ENCODE assay signal across 1 cellular context in genomic region chr9:128127990-128128835, GRCh38.
A peak's percentile ranks its signal among the peaks of the same experiment; 100 is the strongest.
TF ChIP-seq lines count a peak whose summit lies in the region.

No MANE protein-coding gene starts in this region.

TF ChIP-seq in K562, 482 proteins besides CTCF, POLR2A, EP300 and RAD21 (continued from another document and continues in another):
- TF ChIP-seq, protein P1, sequence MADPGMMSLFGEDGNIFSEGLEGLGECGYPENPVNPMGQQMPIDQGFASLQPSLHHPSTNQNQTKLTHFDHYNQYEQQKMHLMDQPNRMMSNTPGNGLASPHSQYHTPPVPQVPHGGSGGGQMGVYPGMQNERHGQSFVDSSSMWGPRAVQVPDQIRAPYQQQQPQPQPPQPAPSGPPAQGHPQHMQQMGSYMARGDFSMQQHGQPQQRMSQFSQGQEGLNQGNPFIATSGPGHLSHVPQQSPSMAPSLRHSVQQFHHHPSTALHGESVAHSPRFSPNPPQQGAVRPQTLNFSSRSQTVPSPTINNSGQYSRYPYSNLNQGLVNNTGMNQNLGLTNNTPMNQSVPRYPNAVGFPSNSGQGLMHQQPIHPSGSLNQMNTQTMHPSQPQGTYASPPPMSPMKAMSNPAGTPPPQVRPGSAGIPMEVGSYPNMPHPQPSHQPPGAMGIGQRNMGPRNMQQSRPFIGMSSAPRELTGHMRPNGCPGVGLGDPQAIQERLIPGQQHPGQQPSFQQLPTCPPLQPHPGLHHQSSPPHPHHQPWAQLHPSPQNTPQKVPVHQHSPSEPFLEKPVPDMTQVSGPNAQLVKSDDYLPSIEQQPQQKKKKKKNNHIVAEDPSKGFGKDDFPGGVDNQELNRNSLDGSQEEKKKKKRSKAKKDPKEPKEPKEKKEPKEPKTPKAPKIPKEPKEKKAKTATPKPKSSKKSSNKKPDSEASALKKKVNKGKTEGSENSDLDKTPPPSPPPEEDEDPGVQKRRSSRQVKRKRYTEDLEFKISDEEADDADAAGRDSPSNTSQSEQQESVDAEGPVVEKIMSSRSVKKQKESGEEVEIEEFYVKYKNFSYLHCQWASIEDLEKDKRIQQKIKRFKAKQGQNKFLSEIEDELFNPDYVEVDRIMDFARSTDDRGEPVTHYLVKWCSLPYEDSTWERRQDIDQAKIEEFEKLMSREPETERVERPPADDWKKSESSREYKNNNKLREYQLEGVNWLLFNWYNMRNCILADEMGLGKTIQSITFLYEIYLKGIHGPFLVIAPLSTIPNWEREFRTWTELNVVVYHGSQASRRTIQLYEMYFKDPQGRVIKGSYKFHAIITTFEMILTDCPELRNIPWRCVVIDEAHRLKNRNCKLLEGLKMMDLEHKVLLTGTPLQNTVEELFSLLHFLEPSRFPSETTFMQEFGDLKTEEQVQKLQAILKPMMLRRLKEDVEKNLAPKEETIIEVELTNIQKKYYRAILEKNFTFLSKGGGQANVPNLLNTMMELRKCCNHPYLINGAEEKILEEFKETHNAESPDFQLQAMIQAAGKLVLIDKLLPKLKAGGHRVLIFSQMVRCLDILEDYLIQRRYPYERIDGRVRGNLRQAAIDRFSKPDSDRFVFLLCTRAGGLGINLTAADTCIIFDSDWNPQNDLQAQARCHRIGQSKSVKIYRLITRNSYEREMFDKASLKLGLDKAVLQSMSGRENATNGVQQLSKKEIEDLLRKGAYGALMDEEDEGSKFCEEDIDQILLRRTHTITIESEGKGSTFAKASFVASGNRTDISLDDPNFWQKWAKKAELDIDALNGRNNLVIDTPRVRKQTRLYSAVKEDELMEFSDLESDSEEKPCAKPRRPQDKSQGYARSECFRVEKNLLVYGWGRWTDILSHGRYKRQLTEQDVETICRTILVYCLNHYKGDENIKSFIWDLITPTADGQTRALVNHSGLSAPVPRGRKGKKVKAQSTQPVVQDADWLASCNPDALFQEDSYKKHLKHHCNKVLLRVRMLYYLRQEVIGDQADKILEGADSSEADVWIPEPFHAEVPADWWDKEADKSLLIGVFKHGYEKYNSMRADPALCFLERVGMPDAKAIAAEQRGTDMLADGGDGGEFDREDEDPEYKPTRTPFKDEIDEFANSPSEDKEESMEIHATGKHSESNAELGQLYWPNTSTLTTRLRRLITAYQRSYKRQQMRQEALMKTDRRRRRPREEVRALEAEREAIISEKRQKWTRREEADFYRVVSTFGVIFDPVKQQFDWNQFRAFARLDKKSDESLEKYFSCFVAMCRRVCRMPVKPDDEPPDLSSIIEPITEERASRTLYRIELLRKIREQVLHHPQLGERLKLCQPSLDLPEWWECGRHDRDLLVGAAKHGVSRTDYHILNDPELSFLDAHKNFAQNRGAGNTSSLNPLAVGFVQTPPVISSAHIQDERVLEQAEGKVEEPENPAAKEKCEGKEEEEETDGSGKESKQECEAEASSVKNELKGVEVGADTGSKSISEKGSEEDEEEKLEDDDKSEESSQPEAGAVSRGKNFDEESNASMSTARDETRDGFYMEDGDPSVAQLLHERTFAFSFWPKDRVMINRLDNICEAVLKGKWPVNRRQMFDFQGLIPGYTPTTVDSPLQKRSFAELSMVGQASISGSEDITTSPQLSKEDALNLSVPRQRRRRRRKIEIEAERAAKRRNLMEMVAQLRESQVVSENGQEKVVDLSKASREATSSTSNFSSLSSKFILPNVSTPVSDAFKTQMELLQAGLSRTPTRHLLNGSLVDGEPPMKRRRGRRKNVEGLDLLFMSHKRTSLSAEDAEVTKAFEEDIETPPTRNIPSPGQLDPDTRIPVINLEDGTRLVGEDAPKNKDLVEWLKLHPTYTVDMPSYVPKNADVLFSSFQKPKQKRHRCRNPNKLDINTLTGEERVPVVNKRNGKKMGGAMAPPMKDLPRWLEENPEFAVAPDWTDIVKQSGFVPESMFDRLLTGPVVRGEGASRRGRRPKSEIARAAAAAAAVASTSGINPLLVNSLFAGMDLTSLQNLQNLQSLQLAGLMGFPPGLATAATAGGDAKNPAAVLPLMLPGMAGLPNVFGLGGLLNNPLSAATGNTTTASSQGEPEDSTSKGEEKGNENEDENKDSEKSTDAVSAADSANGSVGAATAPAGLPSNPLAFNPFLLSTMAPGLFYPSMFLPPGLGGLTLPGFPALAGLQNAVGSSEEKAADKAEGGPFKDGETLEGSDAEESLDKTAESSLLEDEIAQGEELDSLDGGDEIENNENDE (IDR thresholded peaks at IDR 0.05; ENCODE audit: low read depth, low read length) = no peak
- TF ChIP-seq HNRNPUL1 (IDR thresholded peaks at IDR 0.05; ENCODE audit: low read length) = no peak
- TF ChIP-seq MTA2 (IDR thresholded peaks at IDR 0.05; ENCODE audit: low read depth) = no peak
- no peak for TF ChIP-seq ZKSCAN8 (CRISPR knock-in tag; IDR thresholded peaks at IDR 0.05)
- TF ChIP-seq, protein P2, sequence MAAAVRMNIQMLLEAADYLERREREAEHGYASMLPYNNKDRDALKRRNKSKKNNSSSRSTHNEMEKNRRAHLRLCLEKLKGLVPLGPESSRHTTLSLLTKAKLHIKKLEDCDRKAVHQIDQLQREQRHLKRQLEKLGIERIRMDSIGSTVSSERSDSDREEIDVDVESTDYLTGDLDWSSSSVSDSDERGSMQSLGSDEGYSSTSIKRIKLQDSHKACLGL (CRISPR knock-in tag; IDR thresholded peaks at IDR 0.05; ENCODE audit: borderline replicate concordance, poor library complexity, severe bottlenecking) = peak; percentile 88
- TF ChIP-seq RBFOX2 (IDR thresholded peaks at IDR 0.05; ENCODE audit: low read depth, low read length) = peak; percentile 88
- TF ChIP-seq, protein P3, sequence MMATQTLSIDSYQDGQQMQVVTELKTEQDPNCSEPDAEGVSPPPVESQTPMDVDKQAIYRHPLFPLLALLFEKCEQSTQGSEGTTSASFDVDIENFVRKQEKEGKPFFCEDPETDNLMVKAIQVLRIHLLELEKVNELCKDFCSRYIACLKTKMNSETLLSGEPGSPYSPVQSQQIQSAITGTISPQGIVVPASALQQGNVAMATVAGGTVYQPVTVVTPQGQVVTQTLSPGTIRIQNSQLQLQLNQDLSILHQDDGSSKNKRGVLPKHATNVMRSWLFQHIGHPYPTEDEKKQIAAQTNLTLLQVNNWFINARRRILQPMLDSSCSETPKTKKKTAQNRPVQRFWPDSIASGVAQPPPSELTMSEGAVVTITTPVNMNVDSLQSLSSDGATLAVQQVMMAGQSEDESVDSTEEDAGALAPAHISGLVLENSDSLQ (IDR thresholded peaks at IDR 0.05) = no peak; the same call in 1 of the 2 replicates
- no peak for TF ChIP-seq PPARD (CRISPR knock-in tag; IDR thresholded peaks at IDR 0.05)
- no peak; the same call in 1 of the 2 replicates for TF ChIP-seq PHF21A (IDR thresholded peaks at IDR 0.05; ENCODE audit: borderline replicate concordance, low read depth)
- peak; percentile 34 for TF ChIP-seq ATF7 (IDR thresholded peaks at IDR 0.05)
- TF ChIP-seq ZNF740 (CRISPR knock-in tag; IDR thresholded peaks at IDR 0.05) = peak; percentile 72; the same call in 1 of the 2 replicates
- TF ChIP-seq ZNF740 (tag; IDR thresholded peaks at IDR 0.05) = no peak
- no peak for TF ChIP-seq RHOXF2B (CRISPR knock-in tag; conservative IDR thresholded peaks at IDR 0.05)
- TF ChIP-seq TEAD2 (tag; IDR thresholded peaks at IDR 0.05) = no peak
- no peak for TF ChIP-seq ZNF766 (CRISPR knock-in tag; conservative IDR thresholded peaks at IDR 0.05)
- TF ChIP-seq FOXP1 (CRISPR knock-in tag; IDR thresholded peaks at IDR 0.05) = peak; percentile 38
- no peak for TF ChIP-seq POLR2H (tag; IDR thresholded peaks at IDR 0.05; ENCODE audit: low read depth)
- no peak for TF ChIP-seq KLF13 (tag; IDR thresholded peaks at IDR 0.05; ENCODE audit: borderline replicate concordance, low read depth)
- TF ChIP-seq IFI16 (CRISPR knock-in tag; IDR thresholded peaks at IDR 0.05) = no peak
- no peak for TF ChIP-seq ZNF79 (CRISPR knock-in tag; IDR thresholded peaks at IDR 0.05; ENCODE audit: low read depth)
- TF ChIP-seq FOS (IDR thresholded peaks at IDR 0.05; ENCODE audit: extremely low read depth, insufficient read length) = no peak
- TF ChIP-seq, protein P4, sequence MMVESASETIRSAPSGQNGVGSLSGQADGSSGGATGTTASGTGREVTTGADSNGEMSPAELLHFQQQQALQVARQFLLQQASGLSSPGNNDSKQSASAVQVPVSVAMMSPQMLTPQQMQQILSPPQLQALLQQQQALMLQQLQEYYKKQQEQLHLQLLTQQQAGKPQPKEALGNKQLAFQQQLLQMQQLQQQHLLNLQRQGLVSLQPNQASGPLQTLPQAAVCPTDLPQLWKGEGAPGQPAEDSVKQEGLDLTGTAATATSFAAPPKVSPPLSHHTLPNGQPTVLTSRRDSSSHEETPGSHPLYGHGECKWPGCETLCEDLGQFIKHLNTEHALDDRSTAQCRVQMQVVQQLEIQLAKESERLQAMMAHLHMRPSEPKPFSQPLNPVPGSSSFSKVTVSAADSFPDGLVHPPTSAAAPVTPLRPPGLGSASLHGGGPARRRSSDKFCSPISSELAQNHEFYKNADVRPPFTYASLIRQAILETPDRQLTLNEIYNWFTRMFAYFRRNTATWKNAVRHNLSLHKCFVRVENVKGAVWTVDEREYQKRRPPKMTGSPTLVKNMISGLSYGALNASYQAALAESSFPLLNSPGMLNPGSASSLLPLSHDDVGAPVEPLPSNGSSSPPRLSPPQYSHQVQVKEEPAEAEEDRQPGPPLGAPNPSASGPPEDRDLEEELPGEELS (CRISPR knock-in tag; IDR thresholded peaks at IDR 0.05; ENCODE audit: borderline replicate concordance) = peak; percentile 79; the same call in 1 of the 2 replicates
- peak; percentile 49; the same call in 1 of the 2 replicates for TF ChIP-seq CREM (IDR thresholded peaks at IDR 0.05; ENCODE audit: low read depth)
- TF ChIP-seq JUND (IDR thresholded peaks at IDR 0.05; ENCODE audit: borderline replicate concordance, low read depth, low read length) = peak; percentile 18; the same call in 1 of the 2 replicates
- TF ChIP-seq JUND (tag; IDR thresholded peaks at IDR 0.05; ENCODE audit: borderline replicate concordance, low read depth, low read length) = peak; percentile 11; the same call in 1 of the 3 replicates
- TF ChIP-seq HOXB6 (CRISPR knock-in tag; IDR thresholded peaks at IDR 0.05; ENCODE audit: borderline replicate concordance) = no peak
- TF ChIP-seq CTBP1 (IDR thresholded peaks at IDR 0.05; ENCODE audit: borderline replicate concordance) = peak; percentile 39; the same call in 1 of the 2 replicates
- TF ChIP-seq, protein P5, sequence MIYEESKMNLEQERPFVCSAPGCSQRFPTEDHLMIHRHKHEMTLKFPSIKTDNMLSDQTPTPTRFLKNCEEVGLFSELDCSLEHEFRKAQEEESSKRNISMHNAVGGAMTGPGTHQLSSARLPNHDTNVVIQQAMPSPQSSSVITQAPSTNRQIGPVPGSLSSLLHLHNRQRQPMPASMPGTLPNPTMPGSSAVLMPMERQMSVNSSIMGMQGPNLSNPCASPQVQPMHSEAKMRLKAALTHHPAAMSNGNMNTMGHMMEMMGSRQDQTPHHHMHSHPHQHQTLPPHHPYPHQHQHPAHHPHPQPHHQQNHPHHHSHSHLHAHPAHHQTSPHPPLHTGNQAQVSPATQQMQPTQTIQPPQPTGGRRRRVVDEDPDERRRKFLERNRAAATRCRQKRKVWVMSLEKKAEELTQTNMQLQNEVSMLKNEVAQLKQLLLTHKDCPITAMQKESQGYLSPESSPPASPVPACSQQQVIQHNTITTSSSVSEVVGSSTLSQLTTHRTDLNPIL (CRISPR knock-in tag; IDR thresholded peaks at IDR 0.05) = no peak
- TF ChIP-seq SP1 (CRISPR knock-in tag; IDR thresholded peaks at IDR 0.05) = peak; percentile 74
- TF ChIP-seq MCM3 (IDR thresholded peaks at IDR 0.05) = no peak
- no peak for TF ChIP-seq ZNF77 (CRISPR knock-in tag; IDR thresholded peaks at IDR 0.05)
- peak; percentile 4; the same call in 1 of the 2 replicates for TF ChIP-seq ZBTB7A (IDR thresholded peaks at IDR 0.05; ENCODE audit: borderline replicate concordance, control insufficient read depth, low read depth, low read length)
- peak; percentile 13; the same call in 1 of the 2 replicates for TF ChIP-seq HDAC2 (IDR thresholded peaks at IDR 0.05)
- 0 out of 2 replicates have a peak, but pooled peaks have one; percentile 19 for TF ChIP-seq NCOA1 (IDR thresholded peaks at IDR 0.05; ENCODE audit: low read depth)
- TF ChIP-seq MYNN (IDR thresholded peaks at IDR 0.05) = no peak
- no peak for TF ChIP-seq MYNN (CRISPR knock-in tag; IDR thresholded peaks at IDR 0.05)
- TF ChIP-seq PHB2 (IDR thresholded peaks at IDR 0.05; ENCODE audit: low read depth) = no peak
- no peak for TF ChIP-seq CBX1 (IDR thresholded peaks at IDR 0.05; ENCODE audit: low read depth)
- TF ChIP-seq SOX6 (IDR thresholded peaks at IDR 0.05) = no peak
- no peak for TF ChIP-seq ZNF668 (CRISPR knock-in tag; IDR thresholded peaks at IDR 0.05)
- TF ChIP-seq TCF3 (CRISPR knock-in tag; IDR thresholded peaks at IDR 0.05) = no peak
- TF ChIP-seq TAF9B (IDR thresholded peaks at IDR 0.05; ENCODE audit: partially characterized antibody) = no peak
- no peak for TF ChIP-seq ZBTB8A (IDR thresholded peaks at IDR 0.05; ENCODE audit: partially characterized antibody)
- TF ChIP-seq FUS (optimal IDR thresholded peaks at IDR 0.05; ENCODE audit: low read depth, low read length) = no peak
- TF ChIP-seq BRF1 (IDR thresholded peaks at IDR 0.05; ENCODE audit: borderline replicate concordance, extremely low read depth, insufficient read length) = no peak
- no peak for TF ChIP-seq NFE2L1 (tag; IDR thresholded peaks at IDR 0.05; ENCODE audit: borderline replicate concordance, low read depth)
- no peak for TF ChIP-seq ARID3B (CRISPR knock-in tag; IDR thresholded peaks at IDR 0.05; ENCODE audit: borderline replicate concordance)
